Comparison of ENCODE assay signal across 3 cellular contexts in the genomic region with DNA sequence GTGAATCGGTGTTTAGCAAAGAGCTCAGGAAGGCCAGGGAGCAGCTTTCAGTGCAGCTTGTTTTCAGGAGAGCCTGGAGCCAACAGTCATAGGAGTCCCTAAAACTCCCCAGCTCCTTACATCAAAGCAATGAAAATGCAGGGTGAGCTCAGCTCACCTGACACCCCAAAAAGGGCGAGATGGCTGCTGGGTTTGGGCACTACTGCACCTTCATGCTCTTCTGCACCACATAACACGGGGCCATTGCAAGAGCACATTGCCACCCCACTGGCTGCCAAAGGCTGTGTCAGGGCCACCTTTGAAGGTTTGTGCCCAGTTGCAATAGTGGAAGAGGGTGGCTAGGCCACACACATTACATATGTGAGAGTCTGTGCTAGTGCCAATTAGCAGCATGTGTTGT.
"Had no signal": no experiment of that assay in that cellular context is flagged by ENCODE, and none has a peak within 500 bp of the region (broad histone marks: within the 10 kb centered on the region; RNA-seq: fewer than 3 reads in every experiment).

No MANE protein-coding gene starts in this region.

- DNase-seq: GDM1, GF-D8 had no signal

- ATAC-seq: GM12878 had no signal

- H3K4me3 ChIP-seq: GM12878 had no signal
